Comparison of ENCODE assay signal across 17 cellular contexts in the genomic region with DNA sequence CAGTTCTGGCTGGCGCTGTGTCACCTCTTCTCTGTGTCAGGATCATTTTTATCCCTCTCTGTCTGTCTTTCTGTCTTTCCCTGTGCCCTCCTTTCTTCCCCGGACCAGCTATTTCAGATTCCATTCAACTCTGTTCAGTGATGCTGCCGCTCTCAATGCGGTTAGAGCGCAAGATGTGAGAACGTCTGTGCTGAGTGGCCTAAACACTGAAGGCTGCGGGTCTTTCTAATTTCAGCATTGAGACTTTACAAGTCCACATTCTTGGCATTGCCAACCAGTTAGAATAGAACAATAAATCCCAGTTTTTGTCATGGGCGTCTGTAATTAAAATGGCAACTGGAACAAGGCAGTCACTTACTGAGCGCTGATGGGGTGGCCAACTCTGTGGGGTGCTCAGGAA.
"Had no signal": no experiment of that assay in that cellular context is flagged by ENCODE, and none has a peak within 500 bp of the region (broad histone marks: within the 10 kb centered on the region; RNA-seq: fewer than 3 reads in every experiment).

No MANE protein-coding gene starts in this region.

- H3K79me2 ChIP-seq: hepatocyte had no signal

- H3K4me2 ChIP-seq: hepatocyte, smooth muscle cell had no signal

- H3K4me3 Mint-ChIP-seq: naive thymus-derived CD8-positive, alpha-beta T cell; stimulated activated naive CD8-positive, alpha-beta T cell treated with anti-CD3 and anti-CD28 coated beads, Interleukin-15, amount 100 ng/mL, for 72 hours; T-helper 17 cell; WTC11 had no signal

- H3K27me3 Mint-ChIP-seq: naive thymus-derived CD8-positive, alpha-beta T cell; stimulated activated naive CD8-positive, alpha-beta T cell treated with anti-CD3 and anti-CD28 coated beads, Interleukin-15, amount 100 ng/mL, for 72 hours; T-helper 17 cell had no signal

- H3K27me3 ChIP-seq: esophagus muscularis mucosa, hepatocyte, vagina had no signal

- H3K9me3 Mint-ChIP-seq: stimulated activated naive CD8-positive, alpha-beta T cell treated with anti-CD3 and anti-CD28 coated beads, Interleukin-15, amount 100 ng/mL, for 72 hours; WTC11 had no signal

- H3K27ac Mint-ChIP-seq: T-helper 17 cell, WTC11 had no signal

- ATAC-seq: left lobe of liver; naive thymus-derived CD8-positive, alpha-beta T cell; stimulated activated naive CD8-positive, alpha-beta T cell treated with anti-CD3 and anti-CD28 coated beads, Interleukin-15, amount 100 ng/mL, for 72 hours; T-helper 17 cell; WTC11 had no signal

- H3K9me3 ChIP-seq: esophagus muscularis mucosa, prostate gland, vagina had no signal

- DNase-seq: activated CD4-positive, alpha-beta T cell treated with anti-CD3 and anti-CD28 coated beads for 48 hours; activated CD8-positive, alpha-beta memory T cell treated with anti-CD3 and anti-CD28 coated beads for 24 hours; activated naive CD4-positive, alpha-beta T cell; central memory CD4-positive, alpha-beta T cell; naive thymus-derived CD8-positive, alpha-beta T cell; stimulated activated CD4-positive, alpha-beta T cell treated with anti-CD3 and anti-CD28 coated beads, Interleukin-4, amount 100 ng/mL, for 4 hours; stimulated activated CD8-positive, alpha-beta memory T cell treated with anti-CD3 and anti-CD28 coated beads, Interleukin-4, amount 100 ng/mL, for 48 hours; stimulated activated naive CD8-positive, alpha-beta T cell treated with anti-CD3 and anti-CD28 coated beads, Interleukin-15, amount 100 ng/mL, for 72 hours; T-helper 17 cell had no signal

- H3K4me1 ChIP-seq: prostate gland had no signal

- H3K36me3 Mint-ChIP-seq: WTC11 had no signal

- H2AFZ ChIP-seq: hepatocyte had no signal

- H3K27ac ChIP-seq: hepatocyte, prostate gland, vagina had no signal

- H3K4me3 ChIP-seq: coronary artery, esophagus muscularis mucosa, hepatocyte, prostate gland, smooth muscle cell, vagina had no signal
